In the genomic region with DNA sequence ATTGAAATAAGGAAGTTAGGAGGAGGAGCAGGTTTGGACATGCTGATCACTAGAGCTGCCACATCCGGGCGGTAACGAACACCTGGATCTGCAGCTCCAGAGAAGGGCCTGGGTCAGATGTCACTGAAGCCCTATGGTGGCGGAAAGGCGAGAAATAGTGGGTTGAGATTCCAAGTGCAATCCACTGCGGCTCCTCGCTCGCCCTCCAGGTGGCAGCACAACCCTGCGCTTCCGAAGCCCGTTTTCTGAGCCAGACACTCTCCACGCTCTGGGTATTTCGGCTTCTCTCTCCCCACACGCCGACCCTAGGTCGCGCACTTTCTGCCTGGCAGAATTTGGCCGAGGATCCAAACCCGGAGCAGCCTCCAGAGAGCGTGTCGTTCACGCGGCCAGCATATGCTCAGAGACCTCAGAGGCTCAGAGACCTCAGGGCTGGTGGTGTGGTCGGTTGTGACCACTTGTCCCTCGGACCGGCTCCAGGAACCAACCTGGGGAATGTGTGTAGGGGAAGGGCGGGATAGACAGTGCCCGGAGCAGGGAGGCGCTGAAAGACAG, we compare ENCODE assay signal across 8 cellular contexts. TPM values are rescaled to one million over a fixed set of nuclear protein-coding genes. Genes with fewer than 3 reads are reported as not detected.
DNase-seq lines count a peak whose midpoint lies in the region; ATAC-seq and TF ChIP-seq lines count a peak whose summit lies in the region.

No MANE protein-coding gene starts in this region.

- TF ChIP-seq CTCF in PC-9 (conservative IDR thresholded peaks at IDR 0.05) = peak; percentile 96

- 0 out of 2 replicates have a peak, but pooled peaks cover 4% of the 10 kb centered on the region for H3K4me1 ChIP-seq in PC-9 (replicated peaks; ENCODE audit: insufficient read depth)
- H3K4me1 ChIP-seq in esophagus (ENCODE audit: control insufficient read depth in 2 of 2, insufficient read depth in 2 of 2, low read length in 1 of 2) = peaks cover 6 to 24% of the 10 kb centered on the region in 2 donors
- peaks cover 32% of the 10 kb centered on the region for H3K4me1 ChIP-seq in muscle layer of colon (ENCODE audit: insufficient read depth, low read length)

- no peaks in the 10 kb centered on the region for H3K79me2 ChIP-seq in PC-9 (ENCODE audit: low read depth)

- peaks cover 15% of the 10 kb centered on the region for H3K4me1 Mint-ChIP-seq in activated T-cell treated with anti-CD3 and anti-CD28 coated beads, Interleukin-2, amount 50 U/mL, for 4 hours (ENCODE audit: low read depth)

- peaks cover 28% of the 10 kb centered on the region for H3K27me3 Mint-ChIP-seq in activated T-cell treated with anti-CD3 and anti-CD28 coated beads, Interleukin-2, amount 50 U/mL, for 4 hours (ENCODE audit: low read depth)

- H2AFZ ChIP-seq in PC-9 = peak overlapping the region; percentile 78

- peak overlapping the region; percentile 93 for H3K4me2 ChIP-seq in PC-9

- TSS peak; percentile 41 for BruUV-seq in PC-9 (replicated peaks; lab: Mats Ljungman, UMichigan)

- H3K4me3 Mint-ChIP-seq in activated T-cell treated with anti-CD3 and anti-CD28 coated beads, Interleukin-2, amount 50 U/mL, for 4 hours = peak overlapping the region; percentile 78

- WGBS in esophagus, 2 donors = 0 to 1% methylated on average over 29 of the region's 29 CpGs

- CTCF ChIA-PET in PC-9 (lab: Charles Lee) = interaction anchor here (0.6 to 1.7 kb wide), 4 partner anchors 49 to 280 kb away, joined by 3 to 6 read pairs (median 5); a partner anchor contains a TSS

- H3K9me3 ChIP-seq in PC-9 (ENCODE audit: insufficient read depth, low read depth) (no peaks in the 10 kb centered on the region), esophagus (ENCODE audit: control insufficient read depth in 2 of 2, insufficient read depth in 1 of 2, low read depth in 1 of 2, low read length in 1 of 2) (no peaks in the 10 kb centered on the region), muscle layer of colon (ENCODE audit: low read length) (no peaks in the 10 kb centered on the region)

- POLR2A ChIA-PET in PC-9 (lab: Charles Lee; ENCODE audit: unreplicated experiment) = interaction anchor here (0.6 to 1.0 kb wide), 3 partner anchors 55 to 153 kb away, joined by 4 to 7 read pairs (median 5); a partner anchor contains a TSS

- H3K27me3 ChIP-seq in PC-9 (ENCODE audit: insufficient read depth, low read depth) (no peaks in the 10 kb centered on the region), esophagus (ENCODE audit: control insufficient read depth in 1 of 2, insufficient read depth in 2 of 2, low read length in 2 of 2) (no peaks in the 10 kb centered on the region), muscle layer of colon (ENCODE audit: control insufficient read depth in 1 of 2, insufficient read depth in 2 of 2, low read length in 2 of 2) (no peaks in the 10 kb centered on the region)

- H3K36me3 ChIP-seq in PC-9 (ENCODE audit: low read depth) (no peaks in the 10 kb centered on the region), esophagus (ENCODE audit: control insufficient read depth in 2 of 2, insufficient read depth in 2 of 2, low read length in 1 of 2) (peaks cover 0 to 3% of the 10 kb centered on the region in 2 donors), muscle layer of colon (ENCODE audit: insufficient read depth, low read length) (peaks cover 19% of the 10 kb centered on the region)

- H3K9me3 Mint-ChIP-seq in activated T-cell treated with anti-CD3 and anti-CD28 coated beads, Interleukin-2, amount 50 U/mL, for 4 hours = no peaks in the 10 kb centered on the region

- no peaks in the 10 kb centered on the region for H3K36me3 Mint-ChIP-seq in activated T-cell treated with anti-CD3 and anti-CD28 coated beads, Interleukin-2, amount 50 U/mL, for 4 hours (ENCODE audit: insufficient read depth)

- peak; percentile 51 for ATAC-seq in GM19025 (IDR thresholded peaks at IDR 0.05; ENCODE audit: low read depth, unreplicated experiment)
- ATAC-seq in activated T-cell treated with anti-CD3 and anti-CD28 coated beads, Interleukin-2, amount 50 U/mL, for 4 hours = peak; percentile 78 to 79

- H3F3A ChIP-seq in PC-9 (ENCODE audit: insufficient read depth, low read depth) = peaks cover 12% of the 10 kb centered on the region; the same call in 1 of the 2 replicates

- H3K27ac ChIP-seq in PC-9 = peak overlapping the region; percentile 62
- H3K27ac ChIP-seq in esophagus (ENCODE audit: low read depth in 2 of 2, low read length in 1 of 2) = peak overlapping the region; percentile 82 to 95
- H3K27ac ChIP-seq in muscle layer of colon (ENCODE audit: low read depth, low read length) = peak overlapping the region; percentile 92

- DNase-seq in AG08396 (ENCODE audit: low spot score) (peak; percentile 88), HUDEP-2 (lab: John Stamatoyannopoulos, UW; ENCODE audit: unreplicated experiment in 76 of 76) (peak in 66 of 76 experiments; percentile 56 to 92 (median 82)), PC-9 (peak; percentile 74 to 91)
- peak; percentile 85 for DNase-seq in activated T-cell treated with anti-CD3 and anti-CD28 coated beads, Interleukin-2, amount 50 U/mL, for 4 hours
- DNase-seq in stimulated activated CD8-positive, alpha-beta memory T cell treated with anti-CD3 and anti-CD28 coated beads, Interleukin-4, amount 100 ng/mL, for 48 hours = peak; percentile 91

- intact Hi-C loops in PC-9 (cut with micrococcal nuclease; ENCODE audit: unreplicated experiment) = loop anchor here (1.0 to 2.0 kb wide), 6 partner anchors 16 to 408 kb away; a partner anchor contains a TSS

- H3K4me3 ChIP-seq in PC-9 (peak overlapping the region; percentile 55), esophagus (ENCODE audit: low read depth in 1 of 2, low read length in 2 of 2) (peak overlapping the region; percentile 35 to 53), muscle layer of colon (ENCODE audit: low read depth in 1 of 2, low read length in 2 of 2) (peak overlapping the region; percentile 53 to 70)

- H3K9ac ChIP-seq in muscle layer of colon (ENCODE audit: low read length) = no peak overlapping the region

- H3K9me2 ChIP-seq in PC-9 (ENCODE audit: insufficient read depth) = no peaks in the 10 kb centered on the region

- H4K20me1 ChIP-seq in PC-9 (ENCODE audit: insufficient read depth) = no peaks in the 10 kb centered on the region

RNA-seq across cellular contexts. Expression of a gene that starts 0.9 kb away (rescaled TPM):
- total RNA-seq in PC-9 (2021) = 1.5 and 1.6 TPM in 2 replicates
- under 1 TPM; 0.16 to 0.58 (median 0.24) TPM for total RNA-seq in activated T-cell treated with anti-CD3 and anti-CD28 coated beads, Interleukin-2, amount 50 U/mL, for 4 hours
- 1 to 10 TPM; 5.4 to 7.6 TPM for polyA plus RNA-seq in esophagus

RNA-seq across cellular contexts. Expression of a gene that starts 13.8 kb away (rescaled TPM):
- 0.65 and 0.68 TPM in 2 replicates for total RNA-seq in PC-9 (2021)
- under 1 TPM in 1 of 3 donors, not detected in 2; 0.18 TPM for total RNA-seq in activated T-cell treated with anti-CD3 and anti-CD28 coated beads, Interleukin-2, amount 50 U/mL, for 4 hours
- 10 to 100 TPM in 1 of 2 donors, 1 to 10 TPM in 1; 2.8 to 13.0 TPM for polyA plus RNA-seq in esophagus

RNA-seq across cellular contexts. Expression of a gene that starts 18.3 kb away (rescaled TPM):
- 390 and 442 TPM in 2 replicates for total RNA-seq in PC-9 (2021)
- total RNA-seq in activated T-cell treated with anti-CD3 and anti-CD28 coated beads, Interleukin-2, amount 50 U/mL, for 4 hours = 1 to 10 TPM in 2 of 3 donors, under 1 TPM in 1; 0.65 to 1.8 (median 1.7) TPM
- polyA plus RNA-seq in esophagus = 100 to 1,000 TPM; 271 to 275 TPM

RNA-seq across cellular contexts. Expression of a gene that starts 26.8 kb away (rescaled TPM):
- total RNA-seq in PC-9 (2021) = 806 and 1,298 TPM in 2 replicates
- total RNA-seq in activated T-cell treated with anti-CD3 and anti-CD28 coated beads, Interleukin-2, amount 50 U/mL, for 4 hours = 1,000 to 10,000 TPM; 1,821 to 1,965 (median 1,822) TPM
- 100 to 1,000 TPM; 597 to 599 TPM for polyA plus RNA-seq in esophagus

RNA-seq across cellular contexts. Expression of a gene that starts 28.6 kb away (rescaled TPM):
- total RNA-seq in PC-9 (2021) = 31.8 and 45.1 TPM in 2 replicates
- total RNA-seq in activated T-cell treated with anti-CD3 and anti-CD28 coated beads, Interleukin-2, amount 50 U/mL, for 4 hours = 100 to 1,000 TPM; 107 to 138 (median 117) TPM
- 10 to 100 TPM; 14.7 to 39.0 TPM for polyA plus RNA-seq in esophagus

Comparison
In these comparisons a context has a peak if more than half of its experiments do, and no peak if none do; other contexts are left out.
1. Peak in every context shown above with its lines: DNase-seq, ATAC-seq, H3K4me3 ChIP-seq and H3K27ac ChIP-seq.
2. RNA of a gene that starts 18.3 kb away (total RNA-seq): 390 to 442 TPM in PC-9; 0.65 to 1.8 TPM in activated T-cell treated with anti-CD3 and anti-CD28 coated beads, Interleukin-2, amount 50 U/mL, for 4 hours; every median in the first group is over 100 times any median in the second.